Comparison of ENCODE assay signal across 23 cellular contexts in genomic region chr11:47498584-47499152, GRCh38. TPM values are rescaled to one million over a fixed set of nuclear protein-coding genes. Genes with fewer than 3 reads are reported as not detected.
DNase-seq lines count a peak whose midpoint lies in the region; ATAC-seq and TF ChIP-seq lines count a peak whose summit lies in the region.
"Had no signal": no experiment of that assay in that cellular context is flagged by ENCODE, and none has a peak within 500 bp of the region (broad histone marks: within the 10 kb centered on the region; RNA-seq: fewer than 3 reads in every experiment).

No MANE protein-coding gene starts in this region.

- no peaks in the 10 kb centered on the region for H3K9me2 ChIP-seq in Karpas-422 (replicated peaks; ENCODE audit: insufficient read depth, low read length)
- H3K9me2 ChIP-seq in hepatocyte (replicated peaks; ENCODE audit: insufficient read depth) = no peaks in the 10 kb centered on the region

- peak overlapping the region; percentile 30 for H3K27ac Mint-ChIP-seq in CD4-positive, alpha-beta T cell
- H3K27ac Mint-ChIP-seq: HFFc6 had no signal

- intact Hi-C loops in CD4-positive, alpha-beta T cell (cut with DNase I, micrococcal nuclease) = loop anchor here in 1 of 2 experiments (10.0 kb wide), 1 partner anchor 46 kb away; no protein-coding TSS in a partner anchor
- intact Hi-C loops in colonic mucosa (cut with DNase I) = no loop called here

- H3K27me3 Mint-ChIP-seq in CD4-positive, alpha-beta T cell = no peaks in the 10 kb centered on the region
- H3K27me3 Mint-ChIP-seq: activated CD4-positive, alpha-beta memory T cell treated with anti-CD3 and anti-CD28 coated beads, Interleukin-2, amount 10 ng/mL, durations not matched to agents 7 days and 5 days; CD4-positive, alpha-beta memory T cell; naive thymus-derived CD4-positive, alpha-beta T cell; stimulated activated naive CD8-positive, alpha-beta T cell treated with anti-CD3 and anti-CD28 coated beads, Interleukin-15, Interleukin-2, amounts not matched to agents 100 ng/mL and 50 ng/mL, for 24 hours had no signal

- H3K36me3 ChIP-seq in Karpas-422 (ENCODE audit: insufficient read depth, low read length) = peaks cover 35% of the 10 kb centered on the region
- H3K36me3 ChIP-seq in parathyroid adenoma (ENCODE audit: control insufficient read depth, insufficient read depth, low read length) = no peaks in the 10 kb centered on the region
- no peaks in the 10 kb centered on the region for H3K36me3 ChIP-seq in hepatocyte (replicated peaks; ENCODE audit: insufficient read depth, low read depth)
- H3K36me3 ChIP-seq in colonic mucosa = no peaks in the 10 kb centered on the region
- H3K36me3 ChIP-seq: tibial nerve had no signal

- no peak overlapping the region for H3K4me3 ChIP-seq in Karpas-422 (ENCODE audit: low read length)
- peak overlapping the region; percentile 81 for H3K4me3 ChIP-seq in parathyroid adenoma (ENCODE audit: low read depth, low read length)
- H3K4me3 ChIP-seq in hepatocyte = no peak overlapping the region
- no peak overlapping the region for H3K4me3 ChIP-seq in colonic mucosa
- H3K4me3 ChIP-seq: GM23248, tibial nerve had no signal

- H3K4me3 Mint-ChIP-seq in CD4-positive, alpha-beta T cell = no peak overlapping the region
- H3K4me3 Mint-ChIP-seq: activated CD4-positive, alpha-beta memory T cell treated with anti-CD3 and anti-CD28 coated beads, Interleukin-2, amount 10 ng/mL, durations not matched to agents 7 days and 5 days; CD4-positive, alpha-beta memory T cell; HFFc6; naive thymus-derived CD4-positive, alpha-beta T cell; stimulated activated naive CD8-positive, alpha-beta T cell treated with anti-CD3 and anti-CD28 coated beads, Interleukin-15, Interleukin-2, amounts not matched to agents 100 ng/mL and 50 ng/mL, for 24 hours had no signal

- POLR2A ChIA-PET in CD4-positive, alpha-beta T cell (lab: Charles Lee) = no interaction called here

- H3K9me3 ChIP-seq in CD4-positive, alpha-beta T cell (ENCODE audit: control insufficient read depth, low read length) = no peaks in the 10 kb centered on the region
- H3K9me3 ChIP-seq in Karpas-422 (ENCODE audit: low read length) (no peaks in the 10 kb centered on the region), parathyroid adenoma (ENCODE audit: control insufficient read depth, low read length) (no peaks in the 10 kb centered on the region), hepatocyte (ENCODE audit: low read depth) (no peaks in the 10 kb centered on the region), colonic mucosa (no peaks in the 10 kb centered on the region)
- H3K9me3 ChIP-seq: tibial nerve had no signal

- whole genome bisulfite sequencing in hepatocyte (ENCODE audit: low lambda C conversion rate, missing lambda C conversion rate) = 91% methylated on average over 4 of the region's 4 CpGs

- H3K9ac ChIP-seq in Karpas-422 (ENCODE audit: low read length) (no peak overlapping the region), parathyroid adenoma (no peak overlapping the region), colonic mucosa (ENCODE audit: low read depth in 2 of 2, low read length in 2 of 2) (no peak overlapping the region)
- H3K9ac ChIP-seq: GM23248 had no signal

- H3K27ac ChIP-seq in CD4-positive, alpha-beta T cell (ENCODE audit: low read depth, low read length) = no peak overlapping the region
- H3K27ac ChIP-seq in Karpas-422 (ENCODE audit: low read length) (peak overlapping the region; percentile 56), parathyroid adenoma (peak overlapping the region; percentile 86), hepatocyte (no peak overlapping the region), colonic mucosa (no peak overlapping the region)
- H3K27ac ChIP-seq: GM23248, RWPE1 had no signal

- no peak for ATAC-seq in CD4-positive, alpha-beta T cell (ENCODE audit: poor library complexity)
- ATAC-seq in left lobe of liver (peak; percentile 80), GM21529 (IDR thresholded peaks at IDR 0.05; ENCODE audit: unreplicated experiment) (no peak)
- ATAC-seq: naive thymus-derived CD4-positive, alpha-beta T cell had no signal

- no peak for DNase-seq in CD4-positive, alpha-beta T cell
- DNase-seq in Karpas-422 = no peak
- DNase-seq in left lobe of liver (ENCODE audit: low spot score) = peak; percentile 85
- DNase-seq in hepatocyte (ENCODE audit: low spot score) = no peak
- DNase-seq in SW 1271 (lab: John Stamatoyannopoulos, UW) = no peak
- DNase-seq in colonic mucosa = no peak
- DNase-seq: activated CD4-positive, alpha-beta memory T cell treated with anti-CD3 and anti-CD28 coated beads, Interleukin-2, amount 10 ng/mL, durations not matched to agents 7 days and 5 days; activated effector memory CD4-positive, alpha-beta T cell treated with anti-CD3 and anti-CD28 coated beads, Interleukin-2, amount 50 U/mL, for 16 hours; CD4-positive, alpha-beta memory T cell; DMS 273 treated with DMSO at 0.1 percent for 48 hours; dorsolateral prefrontal cortex; GM23248; head of caudate nucleus; HFFc6; mesenchymal stem cell; naive thymus-derived CD4-positive, alpha-beta T cell; NCI-H526 treated with DMSO at 0.1 percent for 48 hours had no signal

- H4K20me1 ChIP-seq in Karpas-422 (ENCODE audit: insufficient read depth, low read depth, low read length) (no peaks in the 10 kb centered on the region), hepatocyte (ENCODE audit: insufficient read depth, poor library complexity, severe bottlenecking) (peaks cover 70% of the 10 kb centered on the region)

- peak overlapping the region; percentile 49 for H3K4me2 ChIP-seq in Karpas-422 (ENCODE audit: low read depth, low read length, poor library complexity, severe bottlenecking)
- peak overlapping the region; percentile 74 for H3K4me2 ChIP-seq in parathyroid adenoma (ENCODE audit: low read length)
- no peak overlapping the region for H3K4me2 ChIP-seq in hepatocyte

- H3K4me1 ChIP-seq in Karpas-422 (ENCODE audit: low read length) (peaks cover 55% of the 10 kb centered on the region), parathyroid adenoma (peaks cover 31% of the 10 kb centered on the region), hepatocyte (ENCODE audit: insufficient read depth) (peaks cover 6% of the 10 kb centered on the region), colonic mucosa (no peaks in the 10 kb centered on the region)

- H3K79me2 ChIP-seq in Karpas-422 (ENCODE audit: low read length) (peaks cover 100% of the 10 kb centered on the region), parathyroid adenoma (peaks cover 32% of the 10 kb centered on the region), hepatocyte (peaks cover 98% of the 10 kb centered on the region)

- no peaks in the 10 kb centered on the region for H3K27me3 ChIP-seq in CD4-positive, alpha-beta T cell (ENCODE audit: control insufficient read depth, insufficient read depth, low read length)
- no peaks in the 10 kb centered on the region for H3K27me3 ChIP-seq in Karpas-422 (ENCODE audit: low read length)
- H3K27me3 ChIP-seq in parathyroid adenoma (ENCODE audit: control insufficient read depth, insufficient read depth, low read length) = no peaks in the 10 kb centered on the region
- no peaks in the 10 kb centered on the region for H3K27me3 ChIP-seq in hepatocyte
- no peaks in the 10 kb centered on the region for H3K27me3 ChIP-seq in colonic mucosa
- H3K27me3 ChIP-seq: dorsolateral prefrontal cortex, tibial nerve had no signal

- H3K9me3 Mint-ChIP-seq in CD4-positive, alpha-beta T cell = no peaks in the 10 kb centered on the region
- H3K9me3 Mint-ChIP-seq: activated CD4-positive, alpha-beta memory T cell treated with anti-CD3 and anti-CD28 coated beads, Interleukin-2, amount 10 ng/mL, durations not matched to agents 7 days and 5 days; CD4-positive, alpha-beta memory T cell; HFFc6; naive thymus-derived CD4-positive, alpha-beta T cell; stimulated activated naive CD8-positive, alpha-beta T cell treated with anti-CD3 and anti-CD28 coated beads, Interleukin-15, Interleukin-2, amounts not matched to agents 100 ng/mL and 50 ng/mL, for 24 hours had no signal

- peaks cover 42% of the 10 kb centered on the region for H3K4me1 Mint-ChIP-seq in CD4-positive, alpha-beta T cell (ENCODE audit: low read depth)

- TF ChIP-seq CTCF in CD4-positive, alpha-beta T cell (IDR thresholded peaks at IDR 0.05) = no peak
- TF ChIP-seq CTCF in parathyroid adenoma (IDR thresholded peaks at IDR 0.05) = no peak
- TF ChIP-seq CTCF in hepatocyte (IDR thresholded peaks at IDR 0.05; ENCODE audit: poor library complexity) = no peak
- no peak for TF ChIP-seq CTCF in colonic mucosa (IDR thresholded peaks at IDR 0.05)

- H3K36me3 Mint-ChIP-seq in CD4-positive, alpha-beta T cell (ENCODE audit: low read depth) = peaks cover 50% of the 10 kb centered on the region

- CTCF ChIA-PET in CD4-positive, alpha-beta T cell (lab: Charles Lee) = no interaction called here

- H2AFZ ChIP-seq in Karpas-422 (ENCODE audit: low read length) (no peak overlapping the region), parathyroid adenoma (no peak overlapping the region), hepatocyte (no peak overlapping the region)
- H2AFZ ChIP-seq: GM23248 had no signal

RNA-seq across cellular contexts. Expression of gene RAPSN, which starts 49.7 kb away (rescaled TPM):
- total RNA-seq in CD4-positive, alpha-beta T cell = under 1 TPM; 0.56 to 0.85 TPM
- 0.52 and 4.5 TPM in 2 replicates for total RNA-seq in Karpas-422 (2014; rRNA removed; shearing (Covaris generic); ENCODE audit: low replicate concordance)
- total RNA-seq in left lobe of liver = 0.68 TPM
- 0.44 TPM in 1 of 2 replicates, not detected in the other for total RNA-seq in hepatocyte
- 0.34 and 0.46 TPM in 2 replicates for polyA plus RNA-seq in hepatocyte
- total RNA-seq in colonic mucosa = not detected
- total RNA-seq: HT-29 had no signal
- polyA plus RNA-seq: CD4-positive, alpha-beta memory T cell; naive thymus-derived CD4-positive, alpha-beta T cell had no signal

RNA-seq across cellular contexts. Expression of gene CELF1, which starts 54.3 kb away (rescaled TPM):
- 100 to 1,000 TPM; 103 to 111 TPM for total RNA-seq in CD4-positive, alpha-beta T cell
- 130 and 148 TPM in 2 replicates for total RNA-seq in Karpas-422 (2014; rRNA removed; shearing (Covaris generic); ENCODE audit: low replicate concordance)
- total RNA-seq in left lobe of liver = 78.4 TPM
- 82.7 and 84.6 TPM in 2 replicates for total RNA-seq in hepatocyte
- 59.1 and 70.3 TPM in 2 replicates for polyA plus RNA-seq in hepatocyte
- total RNA-seq in colonic mucosa = 10 to 100 TPM; 76.1 to 96.8 TPM

Comparison
In these comparisons a context has a peak if more than half of its experiments do, and no peak if none do; other contexts are left out.
1. H3K27ac ChIP-seq: peak in Karpas-422 (single experiment) and parathyroid adenoma (single experiment); none in CD4-positive, alpha-beta T cell (single experiment), hepatocyte (single experiment) and colonic mucosa (single experiment).